ENCODE assay signal across 13 cellular contexts in the genomic region with DNA sequence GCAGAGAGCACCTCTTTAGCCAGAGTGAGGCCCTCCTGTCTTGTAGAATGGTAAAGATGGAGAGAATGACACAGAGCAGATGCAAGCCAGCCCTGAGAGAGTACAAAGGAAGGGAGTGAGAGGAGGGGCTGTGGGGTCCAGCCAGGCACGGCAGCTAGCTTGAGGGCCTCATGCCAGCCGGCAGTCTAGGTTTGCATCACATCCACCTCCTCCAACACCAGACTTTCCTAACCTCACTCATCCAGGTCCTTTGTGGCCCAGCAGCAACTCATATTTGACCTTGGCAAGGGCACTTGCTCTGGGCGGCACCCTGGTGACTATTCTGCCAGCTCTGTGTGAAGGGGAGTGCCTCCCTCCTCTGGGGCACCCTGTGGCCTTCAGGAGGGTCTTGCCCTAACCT. TPM values are rescaled to one million over a fixed set of nuclear protein-coding genes. Genes with fewer than 3 reads are reported as not detected.
A peak's percentile ranks its signal among the peaks of the same experiment; 100 is the strongest.
DNase-seq lines count a peak whose midpoint lies in the region; TF ChIP-seq lines count a peak whose summit lies in the region.
"Had no signal": no experiment of that assay in that cellular context is flagged by ENCODE, and none has a peak within 500 bp of the region (broad histone marks: within the 10 kb centered on the region; RNA-seq: fewer than 3 reads in every experiment).

No MANE protein-coding gene starts in this region.

- H3K4me3 ChIP-seq in epithelial cell of proximal tubule (ENCODE audit: low read depth, low read length) (no peak overlapping the region), mesenchymal stem cell (ENCODE audit: insufficient read depth in 1 of 2, low read depth in 1 of 2, low read length in 2 of 2) (no peak overlapping the region)
- H3K4me3 ChIP-seq: K562 had no signal

- peak overlapping the region; percentile 18 to 59 for H2BK12ac ChIP-seq in mesenchymal stem cell (ENCODE audit: low read length in 2 of 2)

- H3K27me3 ChIP-seq in mesenchymal stem cell (ENCODE audit: control insufficient read depth in 1 of 2, insufficient read depth in 1 of 2, low read length in 2 of 2) = peaks cover 0 to 10% of the 10 kb centered on the region in 2 experiments

- no peak overlapping the region for H2BK120ac ChIP-seq in mesenchymal stem cell (ENCODE audit: low read depth, low read length)

- H3K14ac ChIP-seq in mesenchymal stem cell (ENCODE audit: low read length in 2 of 2) = peak overlapping the region in 1 of 2 experiments; percentile 44

- H3K23ac ChIP-seq in mesenchymal stem cell (ENCODE audit: low read length in 2 of 2) = peak overlapping the region in 1 of 2 experiments; percentile 23

- DNase-seq in NCI-H345 (lab: John Stamatoyannopoulos, UW) (peak; percentile 40), NCI-H345 treated with DMSO at 0.1 percent for 48 hours (lab: John Stamatoyannopoulos, UW; ENCODE audit: unreplicated experiment) (no peak), epithelial cell of proximal tubule (ENCODE audit: low read depth) (no peak), mesenchymal stem cell (no peak), NCI-H748 (lab: John Stamatoyannopoulos, UW; ENCODE audit: unreplicated experiment) (no peak), iPS-NIHi11 (ENCODE audit: low spot score) (no peak)
- no peak for DNase-seq in stimulated activated CD8-positive, alpha-beta memory T cell treated with anti-CD3 and anti-CD28 coated beads, Interleukin-4, amount 100 ng/mL, for 48 hours
- DNase-seq: NCI-H446 treated with DMSO at 0.1 percent for 48 hours had no signal

- peak overlapping the region; percentile 31 to 87 for H3K18ac ChIP-seq in mesenchymal stem cell (ENCODE audit: low read depth in 1 of 2, low read length in 2 of 2)

- H3K36me3 ChIP-seq in mesenchymal stem cell (ENCODE audit: control insufficient read depth in 1 of 2, insufficient read depth in 2 of 2, low read depth in 1 of 2, low read length in 2 of 2) = no peaks in the 10 kb centered on the region

- no peak overlapping the region for H4K91ac ChIP-seq in mesenchymal stem cell (ENCODE audit: low read length)

- peaks cover 13% of the 10 kb centered on the region for H3K4me1 ChIP-seq in mesenchymal stem cell (ENCODE audit: control insufficient read depth, insufficient read depth, low read depth, low read length)

- peak overlapping the region; percentile 66 for H4K8ac ChIP-seq in mesenchymal stem cell (ENCODE audit: low read length)

- peak overlapping the region; percentile 56 for H3K9ac ChIP-seq in mesenchymal stem cell (ENCODE audit: low read length)

- no peaks in the 10 kb centered on the region for H3K79me1 ChIP-seq in mesenchymal stem cell (replicated peaks; ENCODE audit: low read length, poor library complexity, severe bottlenecking)

- peak overlapping the region; percentile 48 for H2BK15ac ChIP-seq in mesenchymal stem cell (ENCODE audit: low read depth, poor library complexity, severe bottlenecking)

- no peak overlapping the region for H3K4me2 ChIP-seq in mesenchymal stem cell (ENCODE audit: low read length, poor library complexity, severe bottlenecking)

- H3K4ac ChIP-seq in mesenchymal stem cell (ENCODE audit: low read depth in 1 of 2, low read length in 2 of 2) = no peak overlapping the region

- H3K27ac ChIP-seq in mesenchymal stem cell (ENCODE audit: low read length, poor library complexity, severe bottlenecking) = no peak overlapping the region
- H3K27ac ChIP-seq in temporal lobe (ENCODE audit: low read depth, low read length) = peak overlapping the region; percentile 1
- H3K27ac ChIP-seq: epithelial cell of prostate had no signal

- H3K9me3 ChIP-seq in mesenchymal stem cell (ENCODE audit: control insufficient read depth, low read length) = no peaks in the 10 kb centered on the region

- TF ChIP-seq CTCF in epithelial cell of proximal tubule (conservative IDR thresholded peaks at IDR 0.05; ENCODE audit: low read depth, low read length) = peak; percentile 9

- peak overlapping the region; percentile 35 for H2AK5ac ChIP-seq in mesenchymal stem cell (ENCODE audit: low read length, severe bottlenecking)

- WGBS in mesenchymal stem cell = 24% methylated on average over 3 of the region's 3 CpGs

- no peak overlapping the region for H2AFZ ChIP-seq in mesenchymal stem cell (ENCODE audit: low read depth, low read length)

- no peak overlapping the region for H2BK5ac ChIP-seq in mesenchymal stem cell (ENCODE audit: low read depth, low read length, poor library complexity, severe bottlenecking)

RNA-seq across cellular contexts. Expression of gene OPTC, which starts 13.3 kb away (rescaled TPM):
- total RNA-seq in epithelial cell of proximal tubule = not detected in 2 replicates
- polyA plus RNA-seq in mesenchymal stem cell (2013, experiment 1 of 2) = not detected
- not detected for polyA plus RNA-seq in mesenchymal stem cell (2013, experiment 2 of 2)
- not detected for total RNA-seq in temporal lobe
- total RNA-seq: A673, K562, lower leg skin had no signal
- polyA plus RNA-seq: K562 had no signal

RNA-seq across cellular contexts. Expression of gene PRELP, which starts 31.6 kb away (rescaled TPM):
- not detected in 2 replicates for total RNA-seq in epithelial cell of proximal tubule
- polyA plus RNA-seq in mesenchymal stem cell (2013, experiment 1 of 2) = 2.2 TPM
- 2.1 TPM for polyA plus RNA-seq in mesenchymal stem cell (2013, experiment 2 of 2)
- 0.49 TPM for total RNA-seq in temporal lobe
- total RNA-seq: A673 had no signal
- polyA plus RNA-seq: K562 had no signal
